ENCODE assay signal across 30 cellular contexts in genomic region chr12:115771601-115772000, GRCh38.
"Had no signal": no experiment of that assay in that cellular context is flagged by ENCODE, and none has a peak within 500 bp of the region (broad histone marks: within the 10 kb centered on the region; RNA-seq: fewer than 3 reads in every experiment).

No MANE protein-coding gene starts in this region.

- H3K27ac ChIP-seq: adrenal gland, ascending aorta, body of pancreas, brain microvascular endothelial cell, breast epithelium, cardiac muscle cell had no signal

- H3K4me3 ChIP-seq: adrenal gland, ascending aorta, body of pancreas, breast epithelium, cardiac muscle cell had no signal

- ATAC-seq: activated naive CD4-positive, alpha-beta T cell treated with anti-CD3 and anti-CD28 coated beads, Interleukin-2, amount 50 U/mL, for 72 hours; activated naive CD8-positive, alpha-beta T cell treated with anti-CD3 and anti-CD28 coated beads, Interleukin-2, amount 50 U/mL, for 24 hours; activated T-cell treated with anti-CD3 and anti-CD28 coated beads, Interleukin-2, amount 50 U/mL, for 4 hours; activated T-cell treated with anti-CD3 and anti-CD28 coated beads, Interleukin-2, amount 50 U/mL, for 72 hours; activated T-helper 17 cell treated with anti-CD3 and anti-CD28 coated beads, Interleukin-2, amount 50 U/mL, for 72 hours; body of pancreas had no signal

- DNase-seq: activated effector memory CD4-positive, alpha-beta T cell treated with anti-CD3 and anti-CD28 coated beads, Interleukin-2, amount 50 U/mL, for 16 hours; activated effector memory CD4-positive, alpha-beta T cell treated with Interleukin-2 at 50 U/mL for 16 hours; activated gamma-delta T cell; activated gamma-delta T cell treated with Interleukin-2 at 50 U/mL for 16 hours; activated naive CD4-positive, alpha-beta T cell; activated naive CD4-positive, alpha-beta T cell treated with anti-CD3 and anti-CD28 coated beads, Interleukin-2, amount 10 ng/mL, durations not matched to agents 7 days and 5 days; activated naive CD4-positive, alpha-beta T cell treated with anti-CD3 and anti-CD28 coated beads, Interleukin-2, amount 50 U/mL, for 16 hours; activated naive CD4-positive, alpha-beta T cell treated with Interleukin-2 at 50 U/mL for 16 hours; activated naive CD8-positive, alpha-beta T cell treated with anti-CD3 and anti-CD28 coated beads for 36 hours; activated naive CD8-positive, alpha-beta T cell treated with anti-CD3 and anti-CD28 coated beads, Interleukin-2, amount 10 ng/mL, durations not matched to agents 7 days and 5 days; activated naive CD8-positive, alpha-beta T cell treated with anti-CD3 and anti-CD28 coated beads, Interleukin-2, amount 50 U/mL, for 24 hours; activated T-cell treated with anti-CD3 and anti-CD28 coated beads, Interleukin-2, amount 50 U/mL, for 24 hours; activated T-cell treated with anti-CD3 and anti-CD28 coated beads, Interleukin-2, amount 50 U/mL, for 4 hours; activated T-cell treated with anti-CD3 and anti-CD28 coated beads, Interleukin-2, amount 50 U/mL, for 48 hours; activated T-cell treated with anti-CD3 and anti-CD28 coated beads, Interleukin-2, amount 50 U/mL, for 72 hours; amniotic stem cell; amygdala; anterior cingulate cortex; aorta; body of pancreas; brain microvascular endothelial cell; caudate nucleus; central memory CD4-positive, alpha-beta T cell; cerebellar nuclear complex had no signal

- H3K4me1 ChIP-seq: adrenal gland, ascending aorta, body of pancreas, breast epithelium had no signal

- H3K27me3 ChIP-seq: adrenal gland, ascending aorta, body of pancreas, brain microvascular endothelial cell, breast epithelium, cardiac muscle cell had no signal

- H3K9me3 ChIP-seq: adrenal gland, ascending aorta, body of pancreas, breast epithelium had no signal

- H3K36me3 ChIP-seq: adrenal gland, ascending aorta, brain microvascular endothelial cell, breast epithelium, cardiac muscle cell had no signal
